Comparison of ENCODE assay signal across 8 cellular contexts in the genomic region with DNA sequence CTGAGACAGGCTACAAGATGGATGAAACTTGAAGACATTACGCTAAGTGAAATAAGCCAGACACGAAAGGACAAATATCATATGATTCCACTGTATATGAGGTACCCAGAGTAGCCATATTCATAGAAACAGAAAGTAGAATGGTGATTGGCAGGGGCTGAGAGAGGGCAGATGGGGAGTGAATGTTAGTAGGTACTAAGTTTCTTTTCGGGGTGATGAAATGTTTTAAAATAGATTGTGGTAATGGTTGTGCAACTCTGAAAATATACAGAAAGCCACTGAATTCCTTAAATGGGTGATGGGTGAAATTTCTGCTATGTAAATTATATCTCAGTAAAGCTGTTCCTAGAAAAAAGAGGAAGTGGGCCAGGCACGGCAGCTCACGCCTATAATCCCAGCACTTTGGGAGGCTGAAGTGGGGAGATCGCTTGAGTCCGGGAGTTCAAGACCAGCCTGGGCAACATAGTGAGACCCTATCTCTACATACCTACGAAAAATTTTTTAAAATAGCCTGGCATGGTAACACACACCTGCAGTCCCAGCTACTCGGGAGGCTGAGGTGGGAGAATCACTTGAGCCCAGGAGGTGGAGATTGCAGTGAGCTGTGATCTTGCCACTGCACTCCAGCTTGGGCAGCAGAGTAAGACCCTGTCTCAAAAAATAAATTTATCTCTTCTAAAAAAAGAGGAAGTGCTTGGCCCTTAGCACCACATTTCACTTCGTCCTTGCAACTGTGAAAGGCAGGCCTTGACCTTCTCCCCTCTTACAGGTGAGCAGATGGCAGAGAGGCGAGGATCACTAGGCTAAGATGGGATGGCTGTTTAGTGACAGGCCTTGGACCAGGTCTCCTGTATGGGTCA. TPM values are rescaled to one million over a fixed set of nuclear protein-coding genes. Genes with fewer than 3 reads are reported as not detected.
DNase-seq lines count a peak whose midpoint lies in the region; ATAC-seq and TF ChIP-seq lines count a peak whose summit lies in the region.

No MANE protein-coding gene starts in this region.

- no peak overlapping the region for H3K9ac ChIP-seq in parathyroid adenoma

- peak overlapping the region; percentile 33 for H2AFZ ChIP-seq in parathyroid adenoma

- peaks cover 21% of the 10 kb centered on the region for H3K4me1 ChIP-seq in SJSA1 (replicated peaks)
- H3K4me1 ChIP-seq in esophagus squamous epithelium = peaks cover 13 to 30% (median 20%) of the 10 kb centered on the region in 3 donors
- H3K4me1 ChIP-seq in parathyroid adenoma = peaks cover 2% of the 10 kb centered on the region

- H3K4me3 Mint-ChIP-seq in type B pancreatic cell = no peak overlapping the region

- H3K27ac ChIP-seq in SJSA1 (peak overlapping the region; percentile 36; the same call in 1 of the 2 replicates), esophagus squamous epithelium (peak overlapping the region; percentile 72 to 93 (median 88)), parathyroid adenoma (peak overlapping the region; percentile 76)

- TF ChIP-seq CTCF in AG04449 (IDR thresholded peaks at IDR 0.05; ENCODE audit: insufficient read depth, low read length, missing control alignments) (no peak), esophagus squamous epithelium (IDR thresholded peaks at IDR 0.05) (no peak), parathyroid adenoma (IDR thresholded peaks at IDR 0.05) (no peak), type B pancreatic cell (conservative IDR thresholded peaks at IDR 0.05) (no peak)

- H3K9me3 ChIP-seq in SJSA1 (replicated peaks) (no peaks in the 10 kb centered on the region), esophagus squamous epithelium (no peaks in the 10 kb centered on the region), parathyroid adenoma (ENCODE audit: control insufficient read depth, low read length) (no peaks in the 10 kb centered on the region)

- H3K9me3 Mint-ChIP-seq in type B pancreatic cell = no peaks in the 10 kb centered on the region

- ATAC-seq in GM18867 (IDR thresholded peaks at IDR 0.05; ENCODE audit: unreplicated experiment) (peak; percentile 84), HG03045 (IDR thresholded peaks at IDR 0.05; ENCODE audit: unreplicated experiment) (peak; percentile 76)

- H3K4me2 ChIP-seq in parathyroid adenoma (ENCODE audit: low read length) = no peak overlapping the region

- H3K27me3 Mint-ChIP-seq in type B pancreatic cell = no peaks in the 10 kb centered on the region

- intact Hi-C loops in esophagus squamous epithelium (cut with DNase I) = no loop called here

- no peak overlapping the region for H3K27ac Mint-ChIP-seq in type B pancreatic cell

- H3K4me3 ChIP-seq in AG04449 (ENCODE audit: low read depth, low read length) (peak overlapping the region; percentile 32), SJSA1 (no peak overlapping the region), esophagus squamous epithelium (peak overlapping the region in 3 of 4 donors; percentile 18 to 58 (median 27)), parathyroid adenoma (ENCODE audit: low read depth, low read length) (no peak overlapping the region)

- H3K36me3 Mint-ChIP-seq in type B pancreatic cell = no peaks in the 10 kb centered on the region

- H3K36me3 ChIP-seq in SJSA1 = no peaks in the 10 kb centered on the region
- no peaks in the 10 kb centered on the region for H3K36me3 ChIP-seq in esophagus squamous epithelium
- no peaks in the 10 kb centered on the region for H3K36me3 ChIP-seq in parathyroid adenoma (ENCODE audit: control insufficient read depth, insufficient read depth, low read length)

- no peak for TF ChIP-seq POLR2A in esophagus squamous epithelium (IDR thresholded peaks at IDR 0.05)

- H3K79me2 ChIP-seq in parathyroid adenoma = no peaks in the 10 kb centered on the region

- POLR2A ChIA-PET in AG04449 (lab: Yijun Ruan, JAX) = interaction anchor here (0.9 to 1.4 kb wide), 3 partner anchors 176 to 199 kb away, joined by 3 to 10 read pairs (median 3); a partner anchor contains a TSS

- 44 to 62% methylated on average over 11 of the region's 11 CpGs for WGBS in esophagus squamous epithelium, 2 donors

- H3K4me1 Mint-ChIP-seq in type B pancreatic cell (ENCODE audit: unreplicated experiment) = peaks cover 16% of the 10 kb centered on the region

- CTCF ChIA-PET in AG04449 (lab: Yijun Ruan, JAX) = interaction anchor here (1.4 to 5.5 kb wide), 4 partner anchors 10 to 196 kb away, joined by 3 to 22 read pairs (median 12); a partner anchor contains a TSS

- DNase-seq in AG04449 (ENCODE audit: low read depth, low spot score) (peak; percentile 72), SJSA1 (ENCODE audit: low read depth in 1 of 2, low spot score in 2 of 2) (peak in 1 of 2 experiments; percentile 66), esophagus squamous epithelium (lab: John Stamatoyannopoulos, UW) (no peak), NCI-H345 treated with DMSO at 0.1 percent for 48 hours (lab: John Stamatoyannopoulos, UW; ENCODE audit: unreplicated experiment) (no peak), type B pancreatic cell (ENCODE audit: extremely low spot score, unreplicated experiment) (no peak)

- H3K27me3 ChIP-seq in SJSA1 (replicated peaks) (no peaks in the 10 kb centered on the region), esophagus squamous epithelium (no peaks in the 10 kb centered on the region), parathyroid adenoma (ENCODE audit: control insufficient read depth, insufficient read depth, low read length) (no peaks in the 10 kb centered on the region)

RNA-seq across cellular contexts. Expression of a gene that starts 16.0 kb away (rescaled TPM):
- 5.7 and 11.9 TPM in 2 replicates for total RNA-seq in SJSA1 (2014; rRNA removed; shearing (Covaris generic))
- total RNA-seq in esophagus squamous epithelium (10 to 100 TPM in 2 of 4 donors, 1 to 10 TPM in 2; 7.6 to 15.0 (median 11.2) TPM), type B pancreatic cell (ENCODE audit: low replicate concordance) (20.6 and 22.1 TPM in 2 replicates)

Comparison
In these comparisons a context has a peak if more than half of its experiments do, and no peak if none do; other contexts are left out.
1. H3K4me3 ChIP-seq: peak in AG04449 (single experiment) and esophagus squamous epithelium (3 of 4); none in SJSA1 (single experiment) and parathyroid adenoma (single experiment).
2. H3K27ac ChIP-seq: peak in every context shown above with its lines; median percentile 88 in esophagus squamous epithelium; 76 in parathyroid adenoma; 36 in SJSA1.